In genomic region chr3:189567772-189568420, GRCh38 we compare ENCODE assay signal across 19 cellular contexts.
DNase-seq lines count a peak whose midpoint lies in the region; ATAC-seq and TF ChIP-seq lines count a peak whose summit lies in the region.
"Had no signal": no experiment of that assay in that cellular context is flagged by ENCODE, and none has a peak within 500 bp of the region (broad histone marks: within the 10 kb centered on the region; RNA-seq: fewer than 3 reads in every experiment).

No MANE protein-coding gene starts in this region.

- no peak for TF ChIP-seq CTCF in nephron (IDR thresholded peaks at IDR 0.05; ENCODE audit: unreplicated experiment in 3 of 3)
- TF ChIP-seq CTCF in lower lobe of right lung (IDR thresholded peaks at IDR 0.05) = no peak

- H3K27me3 ChIP-seq in lower lobe of right lung (ENCODE audit: low read depth) = no peaks in the 10 kb centered on the region
- H3K27me3 ChIP-seq: heart right ventricle, left lung, thyroid gland had no signal

- ATAC-seq in GM18873 (IDR thresholded peaks at IDR 0.05; ENCODE audit: low FRiP score, unreplicated experiment) = peak; percentile 31
- peak; percentile 37 for ATAC-seq in GM21576 (IDR thresholded peaks at IDR 0.05; ENCODE audit: unreplicated experiment)
- peak; percentile 45 for ATAC-seq in HG03196 (IDR thresholded peaks at IDR 0.05; ENCODE audit: unreplicated experiment)
- no peak for ATAC-seq in lower lobe of right lung
- ATAC-seq: heart right ventricle, left lung had no signal

- H3K36me3 ChIP-seq in lower lobe of right lung = no peaks in the 10 kb centered on the region
- H3K36me3 ChIP-seq: heart right ventricle, left lung, thyroid gland had no signal

- H3K4me3 Mint-ChIP-seq in nephron = no peak overlapping the region
- H3K4me3 Mint-ChIP-seq: activated naive CD4-positive, alpha-beta T cell treated with anti-CD3 and anti-CD28 coated beads, Interleukin-2, amount 50 U/mL, for 24 hours; CD4-positive, alpha-beta memory T cell; central memory CD8-positive, alpha-beta T cell had no signal

- H3K9me3 Mint-ChIP-seq in nephron = no peaks in the 10 kb centered on the region
- H3K9me3 Mint-ChIP-seq: CD4-positive, alpha-beta memory T cell; central memory CD8-positive, alpha-beta T cell had no signal

- H3K9me3 ChIP-seq in lower lobe of right lung = no peaks in the 10 kb centered on the region
- H3K9me3 ChIP-seq: left lung, thyroid gland had no signal

- DNase-seq in epidermal melanocyte (ENCODE audit: insufficient read length, low spot score) (no peak), lower lobe of right lung (no peak)
- no peak for DNase-seq in activated CD4-positive, alpha-beta T cell treated with anti-CD3 and anti-CD28 coated beads for 4 hours
- DNase-seq: CD4-positive, alpha-beta memory T cell; GF-D8; heart right ventricle; KG1; left lung; NCI-H187; NCI-H774; Right ventricle myocardium superior; thyroid gland had no signal

- no peaks in the 10 kb centered on the region for H3K36me3 Mint-ChIP-seq in nephron (ENCODE audit: low read depth)
- H3K36me3 Mint-ChIP-seq: activated naive CD4-positive, alpha-beta T cell treated with anti-CD3 and anti-CD28 coated beads, Interleukin-2, amount 50 U/mL, for 24 hours; CD4-positive, alpha-beta memory T cell had no signal

- no peak overlapping the region for H3K27ac ChIP-seq in lower lobe of right lung
- H3K27ac ChIP-seq: heart right ventricle, left lung, skin epidermis, thyroid gland had no signal

- peaks cover 26% of the 10 kb centered on the region for H3K4me1 Mint-ChIP-seq in nephron

- intact Hi-C loops in lower lobe of right lung (cut with DNase I) = no loop called here

- H3K27ac Mint-ChIP-seq in nephron = peak overlapping the region in 2 of 3 experiments; percentile 6 to 24
- H3K27ac Mint-ChIP-seq: activated naive CD4-positive, alpha-beta T cell treated with anti-CD3 and anti-CD28 coated beads, Interleukin-2, amount 50 U/mL, for 24 hours; CD4-positive, alpha-beta memory T cell had no signal

- H3K4me1 ChIP-seq in lower lobe of right lung = no peaks in the 10 kb centered on the region
- H3K4me1 ChIP-seq: thyroid gland had no signal

- H3K27me3 Mint-ChIP-seq in nephron (ENCODE audit: low read depth) = no peaks in the 10 kb centered on the region
- H3K27me3 Mint-ChIP-seq: activated naive CD4-positive, alpha-beta T cell treated with anti-CD3 and anti-CD28 coated beads, Interleukin-2, amount 50 U/mL, for 24 hours; CD4-positive, alpha-beta memory T cell; central memory CD8-positive, alpha-beta T cell had no signal

- no peak overlapping the region for H3K4me3 ChIP-seq in lower lobe of right lung
- H3K4me3 ChIP-seq: heart right ventricle, left lung, skin epidermis, thyroid gland had no signal

Comparison
In these comparisons a context has a peak if more than half of its experiments do, and no peak if none do; other contexts are left out.
1. ATAC-seq: peak in GM18873 (single experiment), GM21576 (single experiment) and HG03196 (single experiment); none in lower lobe of right lung (0 of 2).